Comparison of ENCODE assay signal across 8 cellular contexts in the genomic region with DNA sequence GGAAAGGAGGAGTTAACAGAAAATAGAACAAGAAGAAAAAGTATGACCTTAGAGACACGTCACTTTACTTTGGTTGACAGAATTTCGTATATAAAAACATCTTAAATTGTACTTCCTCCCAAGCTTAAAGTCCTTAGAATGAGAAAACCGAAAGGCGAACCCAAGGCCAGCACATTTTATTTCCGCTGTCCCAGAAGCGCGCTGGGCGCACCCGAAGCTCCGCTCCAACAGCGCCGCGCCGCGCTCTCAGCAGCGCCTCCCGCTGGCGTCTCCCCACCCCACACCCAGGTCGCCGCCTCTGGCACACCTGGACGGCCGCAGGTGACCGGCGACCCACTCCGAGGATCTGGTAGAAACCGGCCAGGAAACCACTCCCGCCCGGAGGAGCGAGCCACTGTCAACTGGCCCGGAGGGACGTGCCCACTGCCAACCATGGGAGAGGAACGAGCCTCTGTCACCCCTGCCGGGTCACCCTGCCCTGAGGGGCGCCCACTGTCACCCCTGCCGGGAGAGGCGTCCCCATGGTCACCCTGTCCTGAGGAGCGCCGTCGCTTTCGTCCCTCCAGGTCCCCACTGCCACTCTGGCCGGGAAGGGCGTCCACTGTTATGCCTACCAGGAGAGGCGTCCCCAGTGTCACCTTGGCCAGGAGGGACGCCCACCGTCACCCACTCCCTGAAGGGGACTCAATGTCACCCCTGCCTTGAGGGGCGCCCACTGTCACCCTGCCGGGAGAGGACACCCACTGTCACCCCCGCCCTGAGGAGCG. TPM values are rescaled to one million over a fixed set of nuclear protein-coding genes. Genes with fewer than 3 reads are reported as not detected.
DNase-seq lines count a peak whose midpoint lies in the region; ATAC-seq and TF ChIP-seq lines count a peak whose summit lies in the region.

No MANE protein-coding gene starts in this region.

- peak; percentile 50 to 74 (median 57) for DNase-seq in CD8-positive, alpha-beta memory T cell
- peak; percentile 51 for DNase-seq in activated T-cell treated with anti-CD3 and anti-CD28 coated beads, Interleukin-2, amount 50 U/mL, for 4 hours
- DNase-seq in fibroblast of peridontal ligament (ENCODE audit: extremely low read depth): peak; percentile 58
- DNase-seq in neural crest cell (ENCODE audit: low read depth, low spot score): peak; percentile 43

- H3K9me3 ChIP-seq in CD8-positive, alpha-beta memory T cell (ENCODE audit: low read length): no peaks in the 10 kb centered on the region
- H3K9me3 ChIP-seq in OCI-LY1 (ENCODE audit: low read length) (no peaks in the 10 kb centered on the region), subcutaneous abdominal adipose tissue (ENCODE audit: control insufficient read depth in 5 of 5, low read length in 5 of 5) (no peaks in the 10 kb centered on the region)

- peaks cover 12 to 19% (median 19%) of the 10 kb centered on the region in 3 donors for H3K4me1 Mint-ChIP-seq in CD8-positive, alpha-beta memory T cell
- peaks cover 11% of the 10 kb centered on the region for H3K4me1 Mint-ChIP-seq in activated T-cell treated with anti-CD3 and anti-CD28 coated beads, Interleukin-2, amount 50 U/mL, for 4 hours (ENCODE audit: low read depth)
- peaks cover 17% of the 10 kb centered on the region for H3K4me1 Mint-ChIP-seq in neural crest cell

- no peaks in the 10 kb centered on the region for H3K79me2 ChIP-seq in OCI-LY1 (ENCODE audit: insufficient read depth, low read length)

- peak overlapping the region; percentile 91 for H3K4me2 ChIP-seq in OCI-LY1 (ENCODE audit: low read length)

- peak; percentile 77 for TF ChIP-seq CTCF in OCI-LY1 (IDR thresholded peaks at IDR 0.05; ENCODE audit: low read length)
- peak; percentile 80 for TF ChIP-seq CTCF in neural crest cell (conservative IDR thresholded peaks at IDR 0.05)

- no peaks in the 10 kb centered on the region for H3K9me2 ChIP-seq in OCI-LY1 (ENCODE audit: low read depth, low read length)

- peak overlapping the region; percentile 77 for H3K4me3 ChIP-seq in CD8-positive, alpha-beta memory T cell (ENCODE audit: low read length)
- H3K4me3 ChIP-seq in OCI-LY1 (ENCODE audit: low read depth, low read length, poor library complexity, severe bottlenecking) (peak overlapping the region; percentile 79), subcutaneous abdominal adipose tissue (ENCODE audit: low read depth in 1 of 5, low read length in 5 of 5) (peak overlapping the region; percentile 64 to 97 (median 88))

- H2AFZ ChIP-seq in OCI-LY1 (ENCODE audit: low read length): peak overlapping the region; percentile 84; the same call in 1 of the 2 replicates

- CTCF ChIA-PET in CD8-positive, alpha-beta memory T cell (lab: Charles Lee): interaction anchor here (0.6 to 4.0 kb wide), 36 partner anchors 9 to 248 kb away, joined by 3 to 24 read pairs (median 4); a partner anchor contains a TSS

- H3K9ac ChIP-seq in OCI-LY1 (ENCODE audit: low read length): peak overlapping the region; percentile 71
- H3K9ac ChIP-seq in subcutaneous abdominal adipose tissue (ENCODE audit: low read length in 5 of 5): peak overlapping the region in 4 of 5 donors; percentile 74 to 94 (median 82)

- peaks cover 0 to 3% of the 10 kb centered on the region in 2 donors for H3K27me3 Mint-ChIP-seq in CD8-positive, alpha-beta memory T cell
- H3K27me3 Mint-ChIP-seq in activated T-cell treated with anti-CD3 and anti-CD28 coated beads, Interleukin-2, amount 50 U/mL, for 4 hours (ENCODE audit: low read depth): no peaks in the 10 kb centered on the region
- no peaks in the 10 kb centered on the region for H3K27me3 Mint-ChIP-seq in neural crest cell (ENCODE audit: low read depth)

- H3K9me3 Mint-ChIP-seq in CD8-positive, alpha-beta memory T cell: no peaks in the 10 kb centered on the region
- H3K9me3 Mint-ChIP-seq in activated T-cell treated with anti-CD3 and anti-CD28 coated beads, Interleukin-2, amount 50 U/mL, for 4 hours: no peaks in the 10 kb centered on the region
- no peaks in the 10 kb centered on the region for H3K9me3 Mint-ChIP-seq in neural crest cell

- peaks cover 0 to 12% (median 1%) of the 10 kb centered on the region in 3 donors for H3K36me3 Mint-ChIP-seq in CD8-positive, alpha-beta memory T cell
- no peaks in the 10 kb centered on the region for H3K36me3 Mint-ChIP-seq in activated T-cell treated with anti-CD3 and anti-CD28 coated beads, Interleukin-2, amount 50 U/mL, for 4 hours (ENCODE audit: insufficient read depth)
- no peaks in the 10 kb centered on the region for H3K36me3 Mint-ChIP-seq in neural crest cell (ENCODE audit: low read depth)

- H3K4me1 ChIP-seq in CD8-positive, alpha-beta memory T cell (ENCODE audit: insufficient read depth, low read length): peaks cover 6% of the 10 kb centered on the region
- peaks cover 20% of the 10 kb centered on the region for H3K4me1 ChIP-seq in OCI-LY1 (ENCODE audit: insufficient read depth, low read length, severe bottlenecking)
- H3K4me1 ChIP-seq in subcutaneous abdominal adipose tissue (ENCODE audit: control insufficient read depth in 5 of 5, insufficient read depth in 5 of 5, low read length in 5 of 5): peaks cover 0 to 29% (median 21%) of the 10 kb centered on the region in 5 donors

- H3K27ac Mint-ChIP-seq in CD8-positive, alpha-beta memory T cell: peak overlapping the region; percentile 78 to 97 (median 88)
- no peak overlapping the region for H3K27ac Mint-ChIP-seq in neural crest cell (ENCODE audit: unreplicated experiment)

- H3K27me3 ChIP-seq in CD8-positive, alpha-beta memory T cell (ENCODE audit: insufficient read depth, low read length, poor library complexity, severe bottlenecking): no peaks in the 10 kb centered on the region
- H3K27me3 ChIP-seq in OCI-LY1 (ENCODE audit: insufficient read depth, low read length) (peaks cover 3% of the 10 kb centered on the region), subcutaneous abdominal adipose tissue (ENCODE audit: control insufficient read depth in 5 of 5, insufficient read depth in 4 of 5, low read length in 5 of 5) (no peaks in the 10 kb centered on the region)

- no peaks in the 10 kb centered on the region for H4K20me1 ChIP-seq in OCI-LY1 (ENCODE audit: insufficient read depth, low read length)

- peak overlapping the region; percentile 90 to 98 (median 94) for H3K4me3 Mint-ChIP-seq in CD8-positive, alpha-beta memory T cell
- H3K4me3 Mint-ChIP-seq in activated T-cell treated with anti-CD3 and anti-CD28 coated beads, Interleukin-2, amount 50 U/mL, for 4 hours: peak overlapping the region; percentile 93
- H3K4me3 Mint-ChIP-seq in neural crest cell: peak overlapping the region; percentile 95

- H3K27ac ChIP-seq in CD8-positive, alpha-beta memory T cell (ENCODE audit: low read depth, low read length): peak overlapping the region; percentile 82
- H3K27ac ChIP-seq in OCI-LY1 (ENCODE audit: low read depth, low read length, poor library complexity, severe bottlenecking) (no peak overlapping the region), subcutaneous abdominal adipose tissue (ENCODE audit: low read depth, low read length) (peak overlapping the region; percentile 81)

- no peaks in the 10 kb centered on the region; the same call in 1 of the 2 replicates for H3F3A ChIP-seq in OCI-LY1 (ENCODE audit: insufficient read depth, low read length)

- ATAC-seq in GM19395 (IDR thresholded peaks at IDR 0.05; ENCODE audit: unreplicated experiment) (peak; percentile 60), HG03520 (IDR thresholded peaks at IDR 0.05; ENCODE audit: unreplicated experiment) (peak; percentile 43)
- peak; percentile 21 to 30 for ATAC-seq in activated T-cell treated with anti-CD3 and anti-CD28 coated beads, Interleukin-2, amount 50 U/mL, for 4 hours

- no peaks in the 10 kb centered on the region for H3K36me3 ChIP-seq in CD8-positive, alpha-beta memory T cell (ENCODE audit: insufficient read depth, low read length)
- H3K36me3 ChIP-seq in OCI-LY1 (ENCODE audit: insufficient read depth, low read length): no peaks in the 10 kb centered on the region
- H3K36me3 ChIP-seq in subcutaneous abdominal adipose tissue (ENCODE audit: control insufficient read depth in 5 of 5, insufficient read depth in 5 of 5, low read length in 5 of 5): no peaks in the 10 kb centered on the region

- POLR2A ChIA-PET in CD8-positive, alpha-beta memory T cell (lab: Charles Lee): interaction anchor here (0.6 kb wide), 1 partner anchor 245 kb away, joined by 4 read pairs; a partner anchor contains a TSS

RNA-seq across cellular contexts. Expression of a gene that starts 0.8 kb away (rescaled TPM):
- 10 to 100 TPM; 36.3 to 39.3 TPM for total RNA-seq in CD8-positive, alpha-beta memory T cell
- polyA plus RNA-seq in CD8-positive, alpha-beta memory T cell: 62.1 TPM
- total RNA-seq in activated T-cell treated with anti-CD3 and anti-CD28 coated beads, Interleukin-2, amount 50 U/mL, for 4 hours: 10 to 100 TPM; 17.9 to 24.6 (median 24.0) TPM
- 32.0 and 32.6 TPM in 2 replicates for total RNA-seq in neural crest cell

RNA-seq across cellular contexts. Expression of a gene that starts 39.6 kb away (rescaled TPM):
- 10 to 100 TPM; 54.0 to 60.9 TPM for total RNA-seq in CD8-positive, alpha-beta memory T cell
- polyA plus RNA-seq in CD8-positive, alpha-beta memory T cell: 43.3 TPM
- total RNA-seq in activated T-cell treated with anti-CD3 and anti-CD28 coated beads, Interleukin-2, amount 50 U/mL, for 4 hours: 10 to 100 TPM; 58.7 to 65.4 (median 60.7) TPM
- 30.4 and 32.6 TPM in 2 replicates for total RNA-seq in neural crest cell
